ENCODE assay signal across 8 cellular contexts in genomic region chr9:94783121-94783664, GRCh38. TPM values are rescaled to one million over a fixed set of nuclear protein-coding genes. Genes with fewer than 3 reads are reported as not detected.
DNase-seq lines count a peak whose midpoint lies in the region; ATAC-seq, FAIRE-seq and TF ChIP-seq lines count a peak whose summit lies in the region.

No MANE protein-coding gene starts in this region.

- DNase-seq in BE2C, result peak; percentile 95
- DNase-seq in H54 (ENCODE audit: insufficient read length, low spot score), result peak; percentile 84
- DNase-seq in NCI-H345 treated with DMSO at 0.1 percent for 48 hours (lab: John Stamatoyannopoulos, UW; ENCODE audit: unreplicated experiment), result peak; percentile 55
- peak; percentile 57 for DNase-seq in activated CD8-positive, alpha-beta T cell treated with anti-CD3 and anti-CD28 coated beads for 36 hours
- DNase-seq in epithelial cell of proximal tubule (ENCODE audit: low read depth), result peak; percentile 95
- peak; percentile 53 to 90 (median 60) for DNase-seq in mucosa of descending colon
- DNase-seq in superior temporal gyrus (ENCODE audit: extremely low spot score), result peak; percentile 95
- DNase-seq in GOT3 (lab: John Stamatoyannopoulos, UW), result no peak

- H3K36me3 ChIP-seq in BE2C (no peaks in the 10 kb centered on the region), mucosa of descending colon (ENCODE audit: low read depth) (no peaks in the 10 kb centered on the region)

- peak; percentile 30 for ATAC-seq in activated CD8-positive, alpha-beta T cell treated with anti-CD3 and anti-CD28 coated beads for 36 hours
- ATAC-seq in mucosa of descending colon, result peak; percentile 96

- no peak for TF ChIP-seq POLR2A in H54 (IDR thresholded peaks at IDR 0.05; ENCODE audit: low read depth, low read length)

- H3K4me3 Mint-ChIP-seq in activated CD8-positive, alpha-beta T cell treated with anti-CD3 and anti-CD28 coated beads for 36 hours, result no peak overlapping the region

- H3K27me3 ChIP-seq in BE2C, result no peaks in the 10 kb centered on the region

- peak; percentile 87 for TF ChIP-seq CTCF in BE2C (IDR thresholded peaks at IDR 0.05; ENCODE audit: low read depth, low read length)
- TF ChIP-seq CTCF in activated CD8-positive, alpha-beta T cell treated with anti-CD3 and anti-CD28 coated beads for 36 hours (IDR thresholded peaks at IDR 0.05), result peak; percentile 67
- peak; percentile 83 for TF ChIP-seq CTCF in epithelial cell of proximal tubule (conservative IDR thresholded peaks at IDR 0.05; ENCODE audit: low read depth, low read length)
- no peak for TF ChIP-seq CTCF in mucosa of descending colon (IDR thresholded peaks at IDR 0.05)

- POLR2A ChIA-PET in activated CD8-positive, alpha-beta T cell treated with anti-CD3 and anti-CD28 coated beads for 36 hours (lab: Charles Lee), result no interaction called here

- H3K4me3 ChIP-seq in BE2C (ENCODE audit: low read depth, low read length), result peak overlapping the region; percentile 15; the same call in 1 of the 2 replicates
- no peak overlapping the region for H3K4me3 ChIP-seq in epithelial cell of proximal tubule (ENCODE audit: low read depth, low read length)
- no peak overlapping the region for H3K4me3 ChIP-seq in mucosa of descending colon

- H3K27me3 Mint-ChIP-seq in activated CD8-positive, alpha-beta T cell treated with anti-CD3 and anti-CD28 coated beads for 36 hours, result no peaks in the 10 kb centered on the region

- H3K27ac Mint-ChIP-seq in activated CD8-positive, alpha-beta T cell treated with anti-CD3 and anti-CD28 coated beads for 36 hours, result no peak overlapping the region

- H3K4me1 ChIP-seq in BE2C, result peaks cover 35% of the 10 kb centered on the region
- H3K4me1 ChIP-seq in mucosa of descending colon (ENCODE audit: low read depth), result no peaks in the 10 kb centered on the region

- intact Hi-C loops in activated CD8-positive, alpha-beta T cell treated with anti-CD3 and anti-CD28 coated beads for 36 hours (cut with micrococcal nuclease), result no loop called here
- intact Hi-C loops in mucosa of descending colon (cut with DNase I, micrococcal nuclease), result loop anchor here (5.0 to 10.0 kb wide), 2 partner anchors 242 to 349 kb away; no protein-coding TSS in a partner anchor

- H3K9me3 ChIP-seq in BE2C (no peaks in the 10 kb centered on the region), mucosa of descending colon (no peaks in the 10 kb centered on the region)

- H3K36me3 Mint-ChIP-seq in activated CD8-positive, alpha-beta T cell treated with anti-CD3 and anti-CD28 coated beads for 36 hours (ENCODE audit: low read depth), result peaks cover 2% of the 10 kb centered on the region

- H3K9me3 Mint-ChIP-seq in activated CD8-positive, alpha-beta T cell treated with anti-CD3 and anti-CD28 coated beads for 36 hours, result no peaks in the 10 kb centered on the region

- H3K4me1 Mint-ChIP-seq in activated CD8-positive, alpha-beta T cell treated with anti-CD3 and anti-CD28 coated beads for 36 hours (ENCODE audit: low read depth), result peaks cover 11% of the 10 kb centered on the region

- peak; percentile 100 for FAIRE-seq in H54 (lab: Jason Lieb, UNC)

- CTCF ChIA-PET in activated CD8-positive, alpha-beta T cell treated with anti-CD3 and anti-CD28 coated beads for 36 hours (lab: Charles Lee), result interaction anchor here (0.6 to 5.6 kb wide), 11 partner anchors 13 to 348 kb away, joined by 3 to 43 read pairs (median 6); no protein-coding TSS in a partner anchor

RNA-seq across cellular contexts. Expression of gene AOPEP, which starts 56.7 kb away (rescaled TPM):
- 77.8 TPM for polyA plus RNA-seq in BE2C (2012; ENCODE audit: insufficient read depth, insufficient read length, low read depth)
- 1 to 10 TPM; 7.1 to 8.7 TPM for total RNA-seq in activated CD8-positive, alpha-beta T cell treated with anti-CD3 and anti-CD28 coated beads for 36 hours
- total RNA-seq in epithelial cell of proximal tubule, result 27.0 and 63.0 TPM in 2 replicates
- total RNA-seq in mucosa of descending colon, result 100 to 1,000 TPM in 1 of 3 donors, 10 to 100 TPM in 2; 47.5 to 102 (median 57.8) TPM
